In genomic region chr5:143405747-143406098, GRCh38 we compare ENCODE assay signal across 8 cellular contexts. TPM values are rescaled to one million over a fixed set of nuclear protein-coding genes. Genes with fewer than 3 reads are reported as not detected.
DNase-seq lines count a peak whose midpoint lies in the region; ATAC-seq and TF ChIP-seq lines count a peak whose summit lies in the region.

No MANE protein-coding gene starts in this region.

- DNase-seq in AG04449 (ENCODE audit: low read depth, low spot score) (no peak), LoVo (ENCODE audit: low spot score) (peak; percentile 4), colonic mucosa (no peak), NCI-H1048 (lab: John Stamatoyannopoulos, UW) (no peak), G401 (ENCODE audit: low spot score) (no peak)
- DNase-seq in naive thymus-derived CD8-positive, alpha-beta T cell, result peak in 1 of 10 donors; percentile 1
- no peak for DNase-seq in stimulated activated CD4-positive, alpha-beta T cell treated with anti-CD3 and anti-CD28 coated beads, Interleukin-4, amount 100 ng/mL, for 4 hours

- ATAC-seq in naive thymus-derived CD8-positive, alpha-beta T cell, result no peak
- ATAC-seq in HG03457 (IDR thresholded peaks at IDR 0.05; ENCODE audit: unreplicated experiment), result no peak

- peak overlapping the region; percentile 98 for H3K27ac ChIP-seq in colonic mucosa

- H3K4me1 Mint-ChIP-seq in naive thymus-derived CD8-positive, alpha-beta T cell, result peaks cover 11 to 24% (median 22%) of the 10 kb centered on the region in 4 donors

- no peaks in the 10 kb centered on the region for H3K9me3 ChIP-seq in colonic mucosa

- H3K4me1 ChIP-seq in colonic mucosa, result no peaks in the 10 kb centered on the region

- TF ChIP-seq CTCF in AG04449 (IDR thresholded peaks at IDR 0.05; ENCODE audit: insufficient read depth, low read length, missing control alignments), result no peak
- TF ChIP-seq CTCF in colonic mucosa (IDR thresholded peaks at IDR 0.05), result no peak

- CTCF ChIA-PET in AG04449 (lab: Yijun Ruan, JAX), result interaction anchor here (1.7 to 2.7 kb wide), 3 partner anchors 276 to 563 kb away, joined by 4 to 30 read pairs (median 9); no protein-coding TSS in a partner anchor

- POLR2A ChIA-PET in AG04449 (lab: Yijun Ruan, JAX), result no interaction called here
- POLR2A ChIA-PET in naive thymus-derived CD8-positive, alpha-beta T cell (lab: Charles Lee), result interaction anchor here (1.9 to 3.4 kb wide), 5 partner anchors 8 to 783 kb away, joined by 8 to 190 read pairs (median 37); no protein-coding TSS in a partner anchor

- H3K9me3 Mint-ChIP-seq in naive thymus-derived CD8-positive, alpha-beta T cell, result peaks cover 0 to 8% (median 0%) of the 10 kb centered on the region in 9 donors

- H3K9ac ChIP-seq in colonic mucosa (ENCODE audit: low read depth in 2 of 2, low read length in 2 of 2), result peak overlapping the region in 1 of 2 donors; percentile 91

- in situ Hi-C loops in G401 (cut with HindIII; ENCODE audit: low sequenced_read_pairs), result no loop called here

- peak overlapping the region; percentile 91 to 98 (median 96) for H3K4me3 Mint-ChIP-seq in naive thymus-derived CD8-positive, alpha-beta T cell

- peak overlapping the region; percentile 80 for H3K4me3 ChIP-seq in AG04449 (ENCODE audit: low read depth, low read length)
- H3K4me3 ChIP-seq in colonic mucosa, result peak overlapping the region; percentile 58

- no peaks in the 10 kb centered on the region for H3K36me3 ChIP-seq in colonic mucosa

- intact Hi-C loops in colonic mucosa (cut with DNase I), result loop anchor here (10.0 kb wide), 2 partner anchors 391 to 419 kb away; no protein-coding TSS in a partner anchor

- peak overlapping the region; percentile 98 to 99 (median 99) for H3K27ac Mint-ChIP-seq in naive thymus-derived CD8-positive, alpha-beta T cell

- H3K27me3 Mint-ChIP-seq in naive thymus-derived CD8-positive, alpha-beta T cell, result no peaks in the 10 kb centered on the region

- no peaks in the 10 kb centered on the region for H3K27me3 ChIP-seq in colonic mucosa

- peaks cover 0 to 6% (median 2%) of the 10 kb centered on the region in 3 donors for H3K36me3 Mint-ChIP-seq in naive thymus-derived CD8-positive, alpha-beta T cell

RNA-seq across cellular contexts. Expression of gene NR3C1, which starts 2.2 kb away (rescaled TPM):
- 10 to 100 TPM; 13.0 to 23.5 TPM for total RNA-seq in colonic mucosa
- 100 to 1,000 TPM; 131 to 133 TPM for total RNA-seq in naive thymus-derived CD8-positive, alpha-beta T cell
- 10 to 100 TPM; 60.2 to 83.9 (median 67.1) TPM for polyA plus RNA-seq in naive thymus-derived CD8-positive, alpha-beta T cell
- not detected in 2 replicates for total RNA-seq in G401 (2014; rRNA removed; shearing (Covaris generic))

Comparison
In these comparisons a context has a peak if more than half of its experiments do, and no peak if none do; other contexts are left out.
1. RNA of gene NR3C1, which starts 2.2 kb away (total RNA-seq): 131 to 133 TPM in naive thymus-derived CD8-positive, alpha-beta T cell and 13.0 to 23.5 TPM in colonic mucosa; not detected in G401; every median in the first group is over 10 times any median in the second.